22 cellular contexts compared by ENCODE assay signal in the genomic region with DNA sequence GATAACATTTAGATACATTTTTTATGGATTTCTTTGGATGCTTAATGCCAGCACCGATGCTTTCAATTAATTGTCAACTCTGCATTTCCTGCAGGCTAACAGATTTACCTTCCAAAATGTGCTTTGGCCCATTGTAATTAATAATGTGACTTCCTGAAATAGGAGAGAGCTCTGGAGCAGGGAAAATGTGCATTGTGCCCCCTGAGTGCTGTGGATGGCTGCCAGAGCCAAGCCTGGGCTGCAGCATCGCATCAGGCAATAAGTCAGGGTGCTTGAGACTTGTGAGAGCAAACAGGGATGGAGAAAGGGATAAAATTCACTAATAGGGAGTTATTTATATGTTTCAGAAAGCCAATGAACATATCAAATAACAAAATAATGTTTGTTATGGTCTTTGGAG.
"Had no signal": no experiment of that assay in that cellular context is flagged by ENCODE, and none has a peak within 500 bp of the region (broad histone marks: within the 10 kb centered on the region; RNA-seq: fewer than 3 reads in every experiment).

No MANE protein-coding gene starts in this region.

- DNase-seq: activated CD4-positive, alpha-beta T cell treated with anti-CD3 and anti-CD28 coated beads, Interleukin-2, amount 50 U/mL, for 4 hours; activated gamma-delta T cell; activated T-cell treated with anti-CD3 and anti-CD28 coated beads, Interleukin-2, amount 50 U/mL, for 72 hours; adrenal gland; effector CD4-positive, alpha-beta T cell; heart left ventricle; kidney; midbrain; nephron progenitor cell; occipital lobe; posterior cingulate gyrus; stimulated activated CD4-positive, alpha-beta T cell treated with anti-CD3 and anti-CD28 coated beads, Interleukin-2, amount 100 ng/mL, for 24 hours; stimulated activated naive CD4-positive, alpha-beta T cell treated with Interleukin-2 at 50 U/mL for 16 hours; thyroid gland had no signal

- H3K9me3 ChIP-seq: adrenal gland, gastroesophageal sphincter, heart left ventricle, thyroid gland had no signal

- H3K4me3 ChIP-seq: adrenal gland, breast epithelium, coronary artery, gastroesophageal sphincter, heart left ventricle, thyroid gland had no signal

- FAIRE-seq: astrocyte, kidney, TTC549 had no signal

- H3K36me3 ChIP-seq: adrenal gland, breast epithelium, gastroesophageal sphincter, heart left ventricle, thyroid gland had no signal

- H3K27me3 ChIP-seq: adrenal gland, breast epithelium, gastroesophageal sphincter, thyroid gland had no signal

- H3K4me1 ChIP-seq: adrenal gland, breast epithelium, gastroesophageal sphincter, heart left ventricle, thyroid gland had no signal

- H3K27ac ChIP-seq: adrenal gland, breast epithelium, coronary artery, gastroesophageal sphincter, heart left ventricle, thyroid gland had no signal

- ATAC-seq: activated naive CD4-positive, alpha-beta T cell treated with anti-CD3 and anti-CD28 coated beads, Interleukin-2, amount 50 U/mL, for 72 hours; activated T-cell treated with anti-CD3 and anti-CD28 coated beads, Interleukin-2, amount 50 U/mL, for 72 hours; esophagus mucosa; gastroesophageal sphincter; heart left ventricle; left lobe of liver had no signal
